ENCODE assay signal across 7 cellular contexts in the genomic region with DNA sequence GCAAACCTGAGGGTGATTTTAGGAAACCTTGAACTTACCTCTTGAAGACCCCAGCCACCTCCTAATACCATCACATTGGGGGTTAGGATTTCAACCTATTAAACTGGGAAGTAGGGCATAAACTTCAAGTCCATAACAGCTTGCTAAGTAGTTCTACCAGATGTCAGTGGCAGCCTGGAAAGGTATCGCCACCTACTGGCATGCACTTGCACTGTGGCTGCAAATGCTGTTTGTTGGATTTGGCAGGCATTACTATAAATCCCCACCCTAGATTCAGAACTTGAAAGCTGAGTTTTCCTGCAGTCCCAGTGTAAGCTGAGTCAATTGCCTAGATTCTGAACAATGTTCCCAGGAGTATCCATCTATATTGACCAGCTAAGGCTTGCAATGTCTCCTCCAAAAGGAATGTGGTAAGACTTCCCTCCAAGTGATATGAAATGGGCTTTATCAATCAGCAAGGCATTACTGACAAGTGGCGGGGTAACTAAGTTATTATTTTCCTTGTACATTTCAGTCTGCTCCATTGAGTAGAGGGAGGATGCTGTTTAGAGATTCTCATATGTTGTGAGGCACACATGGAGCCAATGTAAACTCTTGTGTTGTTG.
DNase-seq lines count a peak whose midpoint lies in the region; TF ChIP-seq lines count a peak whose summit lies in the region.

No MANE protein-coding gene starts in this region.

- peak; percentile 12 for DNase-seq in HuH-7 (ENCODE audit: low spot score)
- peak; percentile 34 for DNase-seq in SW480 (ENCODE audit: low spot score)
- DNase-seq in amygdala (lab: John Stamatoyannopoulos, UW), result peak in 41 of 56 donors; percentile 0 to 82 (median 24)
- DNase-seq in iPS-NIHi11 (ENCODE audit: low spot score), result peak; percentile 41
- DNase-seq in stimulated activated CD4-positive, alpha-beta T cell treated with anti-CD3 and anti-CD28 coated beads, Interleukin-2, amount 100 ng/mL, for 48 hours, result peak; percentile 53 to 59
- no peak for DNase-seq in retina

- peak; percentile 95 for TF ChIP-seq CTCF in GM12873 (IDR thresholded peaks at IDR 0.05; ENCODE audit: insufficient read depth, low read depth, low read length, missing control alignments)
